ENCODE assay signal across 17 cellular contexts in genomic region chr6:150549577-150550184, GRCh38.
"Had no signal": no experiment of that assay in that cellular context is flagged by ENCODE, and none has a peak within 500 bp of the region (broad histone marks: within the 10 kb centered on the region; RNA-seq: fewer than 3 reads in every experiment).

No MANE protein-coding gene starts in this region.

- H3K36me3 ChIP-seq: breast epithelium, upper lobe of right lung had no signal

- H3K9me3 ChIP-seq: breast epithelium, mucosa of descending colon, testis, upper lobe of right lung had no signal

- H3K4me3 ChIP-seq: breast epithelium, mucosa of descending colon, testis, upper lobe of right lung had no signal

- H3K27me3 ChIP-seq: breast epithelium, testis, upper lobe of right lung had no signal

- H3K27ac ChIP-seq: breast epithelium, testis, upper lobe of right lung had no signal

- H3K4me1 ChIP-seq: breast epithelium, upper lobe of right lung had no signal

- DNase-seq: activated CD4-positive, alpha-beta T cell treated with anti-CD3 and anti-CD28 coated beads, Interleukin-2, amount 50 U/mL, for 4 hours; activated CD4-positive, CD25-positive, alpha-beta regulatory T cell treated with anti-CD3 and anti-CD28 coated beads, Interleukin-2, amount 50 U/mL, for 72 hours; activated CD8-positive, alpha-beta memory T cell treated with anti-CD3 and anti-CD28 coated beads, Interleukin-2, amount 10 ng/mL, durations not matched to agents 7 days and 5 days; activated effector memory CD4-positive, alpha-beta T cell treated with Interleukin-2 at 50 U/mL for 16 hours; activated T-cell treated with anti-CD3 and anti-CD28 coated beads, Interleukin-2, amount 50 U/mL, for 24 hours; amniotic stem cell; endodermal cell; hypothalamus; mucosa of descending colon; naive thymus-derived CD8-positive, alpha-beta T cell; nucleus accumbens; stimulated activated CD4-positive, alpha-beta T cell treated with anti-CD3 and anti-CD28 coated beads, Interleukin-4, amount 100 ng/mL, for 24 hours; stimulated activated naive CD8-positive, alpha-beta T cell treated with anti-CD3 and anti-CD28 coated beads, Interleukin-15, amount 100 ng/mL, for 72 hours; T-helper 9 cell; testis; upper lobe of right lung had no signal
